ENCODE assay signal across 1 cellular context in genomic region chr20:48904566-48905321, GRCh38.
A peak's percentile ranks its signal among the peaks of the same experiment; 100 is the strongest.
TF ChIP-seq lines count a peak whose summit lies in the region.

No MANE protein-coding gene starts in this region.

TF ChIP-seq in K562, 482 proteins besides CTCF, POLR2A, EP300 and RAD21 (continued from another document):
- TF ChIP-seq HCFC1 (IDR thresholded peaks at IDR 0.05; ENCODE audit: low read depth, low read length) (no peak), BHLHE40 (IDR thresholded peaks at IDR 0.05; ENCODE audit: low read length) (0 out of 2 replicates have a peak, but pooled peaks have one; percentile 21), KLF16 (IDR thresholded peaks at IDR 0.05) (0 out of 2 replicates have a peak, but pooled peaks have one; percentile 13), ZNF384 (IDR thresholded peaks at IDR 0.05; ENCODE audit: low read depth, low read length) (peak; percentile 98), SMC3 (conservative IDR thresholded peaks at IDR 0.05; ENCODE audit: insufficient read depth, low read depth, low read length) (peak; percentile 84), ETV6 (IDR thresholded peaks at IDR 0.05; ENCODE audit: borderline replicate concordance in 1 of 2, low read depth in 2 of 2, low read length in 1 of 2) (no peak), ETV6 (CRISPR knock-in tag; IDR thresholded peaks at IDR 0.05; ENCODE audit: borderline replicate concordance) (no peak), ZNF253 (CRISPR knock-in tag; conservative IDR thresholded peaks at IDR 0.05) (no peak), ARID3A (IDR thresholded peaks at IDR 0.05; ENCODE audit: borderline replicate concordance, low read depth, low read length) (0 out of 2 replicates have a peak, but pooled peaks have one; percentile 23), NR3C1 (CRISPR knock-in tag; IDR thresholded peaks at IDR 0.05) (no peak)
